9 cellular contexts compared by ENCODE assay signal in genomic region chr11:7578276-7578955, GRCh38.
DNase-seq lines count a peak whose midpoint lies in the region; ATAC-seq, FAIRE-seq and TF ChIP-seq lines count a peak whose summit lies in the region.
"Had no signal": no experiment of that assay in that cellular context is flagged by ENCODE, and none has a peak within 500 bp of the region (broad histone marks: within the 10 kb centered on the region; RNA-seq: fewer than 3 reads in every experiment).

No MANE protein-coding gene starts in this region.

- TSS peak; percentile 16 for BruUV-seq in GM12878 (replicated peaks; lab: Mats Ljungman, UMichigan)

- RAD21 ChIA-PET in GM12878 (lab: Charles Lee; ENCODE audit: unreplicated experiment) = interaction anchor here (0.9 to 1.0 kb wide), 3 partner anchors 18 to 116 kb away, joined by 3 read pairs; no protein-coding TSS in a partner anchor

- FAIRE-seq in GM12878 (lab: Jason Lieb, UNC) = no peak

- TF ChIP-seq EP300 in GM12878 (IDR thresholded peaks at IDR 0.05; ENCODE audit: borderline replicate concordance in 1 of 2, control insufficient read depth in 1 of 2, low read depth in 2 of 2, low read length in 2 of 2) (no peak), transverse colon (IDR thresholded peaks at IDR 0.05; ENCODE audit: low read depth) (no peak)

- POLR2A ChIA-PET in GM12878 (lab: Charles Lee) = interaction anchor here (1.3 kb wide), 2 partner anchors 16 to 18 kb away, joined by 3 to 5 read pairs; no protein-coding TSS in a partner anchor

- WGBS in GM12878 (ENCODE audit: insufficient coverage, insufficient replicate concordance, low lambda C conversion rate, missing lambda C conversion rate) = 94% methylated on average over 9 of the region's 9 CpGs
- WGBS in transverse colon (ENCODE audit: low coverage in 1 of 2), 2 donors = 39 to 47% methylated on average over 8 to 9 of the region's 9 CpGs

- peaks cover 45% of the 10 kb centered on the region for H3K4me1 ChIP-seq in GM12878 (ENCODE audit: control insufficient read depth, insufficient read depth, low read length)
- H3K4me1 ChIP-seq in transverse colon = peaks cover 33 to 78% (median 52%) of the 10 kb centered on the region in 4 donors

- H4K20me1 ChIP-seq in GM12878 (ENCODE audit: control insufficient read depth, insufficient read depth) = 0 out of 2 replicates have a peak, but pooled peaks cover 2% of the 10 kb centered on the region

- H3K36me3 ChIP-seq in GM12878 (ENCODE audit: control insufficient read depth in 2 of 2, insufficient read depth in 2 of 2, low read length in 1 of 2) (peaks cover 6 to 11% of the 10 kb centered on the region in 2 experiments; a peak in 2 of 4 replicates), transverse colon (no peaks in the 10 kb centered on the region)

- peak overlapping the region; percentile 15 for H3K27ac Mint-ChIP-seq in activated naive CD4-positive, alpha-beta T cell treated with anti-CD3 and anti-CD28 coated beads, Interleukin-2, amount 10 ng/mL, durations not matched to agents 7 days and 5 days
- H3K27ac Mint-ChIP-seq in activated naive CD4-positive, alpha-beta T cell treated with anti-CD3 and anti-CD28 coated beads, Interleukin-2, amount 50 U/mL, for 72 hours = peak overlapping the region in 1 of 2 donors; percentile 46
- peak overlapping the region; percentile 96 for H3K27ac Mint-ChIP-seq in mesothelial cell of epicardium

- no peak for TF ChIP-seq POLR2A in GM12878 (IDR thresholded peaks at IDR 0.05; ENCODE audit: low read depth, low read length)
- no peak for TF ChIP-seq POLR2A in transverse colon (IDR thresholded peaks at IDR 0.05)

- H3K4me3 ChIP-seq in GM12878 (no peak overlapping the region), transverse colon (peak overlapping the region in 3 of 4 donors; percentile 3 to 35 (median 23))

- H3K9me3 ChIP-seq in GM12878 (replicated peaks; ENCODE audit: control insufficient read depth, insufficient read depth, low read length) (no peaks in the 10 kb centered on the region), transverse colon (no peaks in the 10 kb centered on the region)

- H3K27ac ChIP-seq in GM12878 (ENCODE audit: control insufficient read depth, insufficient read depth) (no peak overlapping the region; the same call in 1 of the 2 replicates), transverse colon (peak overlapping the region; percentile 86 to 92 (median 88))

- ATAC-seq in activated naive CD4-positive, alpha-beta T cell treated with anti-CD3 and anti-CD28 coated beads, Interleukin-2, amount 50 U/mL, for 72 hours = no peak
- ATAC-seq in GM12878 = no peak
- ATAC-seq in GM21360 (IDR thresholded peaks at IDR 0.05; ENCODE audit: unreplicated experiment) = no peak

- TF ChIP-seq CTCF in GM12878 (IDR thresholded peaks at IDR 0.05 in 2 of 3, conservative IDR thresholded peaks at IDR 0.05 in 1 of 3; ENCODE audit: control insufficient read depth in 2 of 3, extremely low read depth in 1 of 3, insufficient read depth in 1 of 3, low read depth in 3 of 3, low read length in 3 of 3) (no peak), mesothelial cell of epicardium (IDR thresholded peaks at IDR 0.05; ENCODE audit: unreplicated experiment) (no peak), transverse colon (IDR thresholded peaks at IDR 0.05) (no peak)

- H2AFZ ChIP-seq in GM12878 (ENCODE audit: control insufficient read depth, low read depth, low read length) = no peak overlapping the region; the same call in 1 of the 2 replicates

- H3K9me3 Mint-ChIP-seq in activated naive CD4-positive, alpha-beta T cell treated with anti-CD3 and anti-CD28 coated beads, Interleukin-2, amount 10 ng/mL, durations not matched to agents 7 days and 5 days = no peaks in the 10 kb centered on the region
- no peaks in the 10 kb centered on the region for H3K9me3 Mint-ChIP-seq in activated naive CD4-positive, alpha-beta T cell treated with anti-CD3 and anti-CD28 coated beads, Interleukin-2, amount 50 U/mL, for 72 hours
- H3K9me3 Mint-ChIP-seq in mesothelial cell of epicardium = no peaks in the 10 kb centered on the region

- CTCF ChIA-PET in activated naive CD4-positive, alpha-beta T cell treated with anti-CD3 and anti-CD28 coated beads, Interleukin-2, amount 10 ng/mL, durations not matched to agents 7 days and 5 days (lab: Charles Lee) = interaction anchor here (0.9 to 2.3 kb wide), 4 partner anchors 29 to 98 kb away, joined by 3 to 9 read pairs (median 4); no protein-coding TSS in a partner anchor
- CTCF ChIA-PET in GM12878 (lab: Yijun Ruan, JAX) = interaction anchor here (0.7 to 1.3 kb wide), 2 partner anchors 19 to 61 kb away, joined by 3 read pairs; no protein-coding TSS in a partner anchor

- H3K4me1 Mint-ChIP-seq in activated naive CD4-positive, alpha-beta T cell treated with anti-CD3 and anti-CD28 coated beads, Interleukin-2, amount 10 ng/mL, durations not matched to agents 7 days and 5 days = peaks cover 44% of the 10 kb centered on the region
- peaks cover 78% of the 10 kb centered on the region for H3K4me1 Mint-ChIP-seq in mesothelial cell of epicardium

- no peak for TF ChIP-seq RAD21 in GM12878 (IDR thresholded peaks at IDR 0.05; ENCODE audit: insufficient read depth, low read depth, low read length)

- H3K27me3 Mint-ChIP-seq in activated naive CD4-positive, alpha-beta T cell treated with anti-CD3 and anti-CD28 coated beads, Interleukin-2, amount 10 ng/mL, durations not matched to agents 7 days and 5 days = peaks cover 82% of the 10 kb centered on the region
- no peaks in the 10 kb centered on the region for H3K27me3 Mint-ChIP-seq in mesothelial cell of epicardium (ENCODE audit: low read depth)

- in situ Hi-C loops in GM12878 (cut with MboI) (no loop called here), transverse colon (cut with MboI; ENCODE audit: low pct_ligation_motif_present in 1 of 4, low pct_unique_long_range_greater_than_20kb in 1 of 4, low sequenced_read_pairs in 3 of 4) (no loop called here)

- DNase-seq in activated naive CD4-positive, alpha-beta T cell treated with anti-CD3 and anti-CD28 coated beads, Interleukin-2, amount 10 ng/mL, durations not matched to agents 7 days and 5 days = no peak
- DNase-seq in activated naive CD4-positive, alpha-beta T cell treated with anti-CD3 and anti-CD28 coated beads, Interleukin-2, amount 50 U/mL, for 72 hours (ENCODE audit: low spot score in 2 of 2) = no peak
- DNase-seq in GM12878 (ENCODE audit: low read depth, low spot score) (no peak), mesothelial cell of epicardium (ENCODE audit: low spot score in 2 of 2, unreplicated experiment in 2 of 2) (no peak), transverse colon (no peak), NCI-H82 (lab: John Stamatoyannopoulos, UW) (no peak), NCI-H2171 (lab: John Stamatoyannopoulos, UW) (no peak)
- DNase-seq: DMS 273 treated with DMSO at 0.1 percent for 48 hours had no signal

- peaks cover 1% of the 10 kb centered on the region for H3K36me3 Mint-ChIP-seq in activated naive CD4-positive, alpha-beta T cell treated with anti-CD3 and anti-CD28 coated beads, Interleukin-2, amount 10 ng/mL, durations not matched to agents 7 days and 5 days
- H3K36me3 Mint-ChIP-seq in activated naive CD4-positive, alpha-beta T cell treated with anti-CD3 and anti-CD28 coated beads, Interleukin-2, amount 50 U/mL, for 72 hours = peaks cover 0 to 4% of the 10 kb centered on the region in 2 donors
- H3K36me3 Mint-ChIP-seq in mesothelial cell of epicardium = no peaks in the 10 kb centered on the region

- peak overlapping the region; percentile 19 for H3K4me3 Mint-ChIP-seq in activated naive CD4-positive, alpha-beta T cell treated with anti-CD3 and anti-CD28 coated beads, Interleukin-2, amount 10 ng/mL, durations not matched to agents 7 days and 5 days
- H3K4me3 Mint-ChIP-seq in mesothelial cell of epicardium = peak overlapping the region; percentile 63

- peak overlapping the region; percentile 57; the same call in 1 of the 2 replicates for H3K4me2 ChIP-seq in GM12878 (ENCODE audit: control insufficient read depth, insufficient read depth)

- peaks cover 2% of the 10 kb centered on the region for H3K79me2 ChIP-seq in GM12878 (ENCODE audit: control insufficient read depth, insufficient read depth, low read length)

- intact Hi-C loops in GM12878 (cut with micrococcal nuclease; ENCODE audit: unreplicated experiment) = loop anchor here (5.0 kb wide), 1 partner anchor 89 kb away; no protein-coding TSS in a partner anchor
- intact Hi-C loops in transverse colon (cut with DNase I; ENCODE audit: low total_unique reads) = no loop called here

- no peak overlapping the region for H3K9ac ChIP-seq in GM12878 (ENCODE audit: control insufficient read depth, insufficient read depth, low read length)

- H3K27me3 ChIP-seq in GM12878 (replicated peaks in 1 of 2; ENCODE audit: control insufficient read depth in 2 of 2, insufficient read depth in 2 of 2, low read length in 1 of 2) = no peaks in the 10 kb centered on the region
- H3K27me3 ChIP-seq in transverse colon = no peaks in the 10 kb centered on the region

- SMC1A ChIA-PET in GM12878 (lab: Charles Lee; ENCODE audit: uncharacterized antibody, unreplicated experiment) = interaction anchor here (1.1 to 1.4 kb wide), 4 partner anchors 11 to 88 kb away, joined by 3 to 6 read pairs (median 3); no protein-coding TSS in a partner anchor

TF ChIP-seq in GM12878, 131 proteins besides CTCF, POLR2A, EP300 and RAD21 (continues in another document):
- TF ChIP-seq DPF2 (IDR thresholded peaks at IDR 0.05) (no peak), RB1 (IDR thresholded peaks at IDR 0.05; ENCODE audit: borderline replicate concordance) (no peak), SMAD5 (IDR thresholded peaks at IDR 0.05; ENCODE audit: low read depth) (no peak), YY1 (IDR thresholded peaks at IDR 0.05; ENCODE audit: low read depth, low read length) (no peak), TAF1 (IDR thresholded peaks at IDR 0.05; ENCODE audit: borderline replicate concordance, low read depth, low read length) (no peak), CBX5 (IDR thresholded peaks at IDR 0.05; ENCODE audit: low read depth) (no peak), WRNIP1 (IDR thresholded peaks at IDR 0.05; ENCODE audit: borderline replicate concordance, low read depth, low read length) (no peak), MYC (IDR thresholded peaks at IDR 0.05; ENCODE audit: insufficient read depth, insufficient read length, insufficient replicate concordance, low read length, severe bottlenecking) (no peak), CHD2 (IDR thresholded peaks at IDR 0.05; ENCODE audit: borderline replicate concordance, low read depth, low read length) (no peak)
- TF ChIP-seq, protein P1, sequence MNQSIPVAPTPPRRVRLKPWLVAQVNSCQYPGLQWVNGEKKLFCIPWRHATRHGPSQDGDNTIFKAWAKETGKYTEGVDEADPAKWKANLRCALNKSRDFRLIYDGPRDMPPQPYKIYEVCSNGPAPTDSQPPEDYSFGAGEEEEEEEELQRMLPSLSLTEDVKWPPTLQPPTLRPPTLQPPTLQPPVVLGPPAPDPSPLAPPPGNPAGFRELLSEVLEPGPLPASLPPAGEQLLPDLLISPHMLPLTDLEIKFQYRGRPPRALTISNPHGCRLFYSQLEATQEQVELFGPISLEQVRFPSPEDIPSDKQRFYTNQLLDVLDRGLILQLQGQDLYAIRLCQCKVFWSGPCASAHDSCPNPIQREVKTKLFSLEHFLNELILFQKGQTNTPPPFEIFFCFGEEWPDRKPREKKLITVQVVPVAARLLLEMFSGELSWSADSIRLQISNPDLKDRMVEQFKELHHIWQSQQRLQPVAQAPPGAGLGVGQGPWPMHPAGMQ (IDR thresholded peaks at IDR 0.05; ENCODE audit: borderline replicate concordance) = no peak
